In genomic region chr3:187918081-187918644, GRCh38 we compare ENCODE assay signal across 17 cellular contexts.
DNase-seq lines count a peak whose midpoint lies in the region; ATAC-seq lines count a peak whose summit lies in the region.
"Had no signal": no experiment of that assay in that cellular context is flagged by ENCODE, and none has a peak within 500 bp of the region (broad histone marks: within the 10 kb centered on the region; RNA-seq: fewer than 3 reads in every experiment).

No MANE protein-coding gene starts in this region.

- intact Hi-C loops in naive thymus-derived CD4-positive, alpha-beta T cell (cut with micrococcal nuclease) = loop anchor here (2.0 to 10.0 kb wide), 6 partner anchors 44 to 1407 kb away; partner anchors contain the start of gene LPP (in 1 of the 2)
- intact Hi-C loops in posterior vena cava (cut with DNase I) = no loop called here

- H3K36me3 Mint-ChIP-seq in T-helper 2 cell treated with Interferon-gamma antibody and Interleukin-4, amounts not matched to agents 5 μg/mL and 100 μg/mL, for 36 hours (ENCODE audit: low read depth) = peaks cover 3% of the 10 kb centered on the region
- peaks cover 6% of the 10 kb centered on the region for H3K36me3 Mint-ChIP-seq in activated CD4-positive, alpha-beta memory T cell treated with anti-CD3 and anti-CD28 coated beads, Interleukin-2, amount 10 ng/mL, durations not matched to agents 7 days and 5 days (ENCODE audit: low read depth)
- peaks cover 0 to 13% (median 0%) of the 10 kb centered on the region in 5 donors for H3K36me3 Mint-ChIP-seq in naive thymus-derived CD4-positive, alpha-beta T cell

- POLR2A ChIA-PET in activated CD4-positive, alpha-beta memory T cell treated with anti-CD3 and anti-CD28 coated beads, Interleukin-2, amount 10 ng/mL, durations not matched to agents 7 days and 5 days (lab: Charles Lee) = interaction anchor here (0.6 to 2.5 kb wide), 6 partner anchors 12 to 485 kb away, joined by 3 to 11 read pairs (median 4); no protein-coding TSS in a partner anchor
- POLR2A ChIA-PET in naive thymus-derived CD4-positive, alpha-beta T cell (lab: Charles Lee) = interaction anchor here (0.7 kb wide), 1 partner anchor 12 kb away, joined by 3 read pairs; no protein-coding TSS in a partner anchor

- no peak overlapping the region for H3K9ac ChIP-seq in HUES48 (ENCODE audit: low read depth, low read length)

- H3K4me1 ChIP-seq in HUES48 (ENCODE audit: control insufficient read depth, insufficient read depth, low read length) = peaks cover 42% of the 10 kb centered on the region
- H3K4me1 ChIP-seq in naive thymus-derived CD4-positive, alpha-beta T cell (ENCODE audit: control insufficient read depth in 2 of 2, insufficient read depth in 2 of 2, low read length in 2 of 2) = peaks cover 15 to 28% of the 10 kb centered on the region in 2 donors

- H3K4me3 Mint-ChIP-seq in T-helper 2 cell treated with Interferon-gamma antibody and Interleukin-4, amounts not matched to agents 5 μg/mL and 100 μg/mL, for 36 hours = peak overlapping the region; percentile 71
- no peak overlapping the region for H3K4me3 Mint-ChIP-seq in activated CD4-positive, alpha-beta memory T cell treated with anti-CD3 and anti-CD28 coated beads, Interleukin-2, amount 10 ng/mL, durations not matched to agents 7 days and 5 days
- H3K4me3 Mint-ChIP-seq in naive thymus-derived CD4-positive, alpha-beta T cell = peak overlapping the region in 7 of 10 donors; percentile 69 to 86 (median 81)

- no peak for ATAC-seq in naive thymus-derived CD4-positive, alpha-beta T cell
- ATAC-seq: sciatic nerve had no signal

- H3K27ac ChIP-seq in HUES48 (ENCODE audit: low read depth, low read length) = no peak overlapping the region
- H3K27ac ChIP-seq in naive thymus-derived CD4-positive, alpha-beta T cell (ENCODE audit: low read depth, low read length) = no peak overlapping the region
- H3K27ac ChIP-seq: transverse colon had no signal

- H3K27me3 Mint-ChIP-seq in T-helper 2 cell treated with Interferon-gamma antibody and Interleukin-4, amounts not matched to agents 5 μg/mL and 100 μg/mL, for 36 hours (ENCODE audit: low read depth) = peaks cover 8% of the 10 kb centered on the region
- H3K27me3 Mint-ChIP-seq in activated CD4-positive, alpha-beta memory T cell treated with anti-CD3 and anti-CD28 coated beads, Interleukin-2, amount 10 ng/mL, durations not matched to agents 7 days and 5 days = peaks cover 17% of the 10 kb centered on the region
- peaks cover 0 to 10% (median 0%) of the 10 kb centered on the region in 5 donors for H3K27me3 Mint-ChIP-seq in naive thymus-derived CD4-positive, alpha-beta T cell

- no peak for DNase-seq in T-helper 2 cell treated with Interferon-gamma antibody and Interleukin-4, amounts not matched to agents 5 μg/mL and 100 μg/mL, for 36 hours (ENCODE audit: low spot score)
- DNase-seq in T-helper 2 cell (no peak), posterior vena cava (ENCODE audit: low spot score) (no peak), AG20443 (ENCODE audit: low spot score) (no peak)
- no peak for DNase-seq in activated CD4-positive, alpha-beta memory T cell treated with anti-CD3 and anti-CD28 coated beads, Interleukin-2, amount 10 ng/mL, durations not matched to agents 7 days and 5 days
- no peak for DNase-seq in naive thymus-derived CD4-positive, alpha-beta T cell
- DNase-seq in stimulated activated CD4-positive, alpha-beta T cell treated with anti-CD3 and anti-CD28 coated beads, Interleukin-15, amount 100 ng/mL, for 24 hours = no peak
- DNase-seq: 8988T, dermis blood vessel endothelial cell, glutamatergic neuron, kidney, NCI-H2081 treated with DMSO at 0.1 percent for 48 hours, NCI-H526, nucleus accumbens, transverse colon had no signal

- no peaks in the 10 kb centered on the region for H3K9me3 Mint-ChIP-seq in T-helper 2 cell treated with Interferon-gamma antibody and Interleukin-4, amounts not matched to agents 5 μg/mL and 100 μg/mL, for 36 hours
- no peaks in the 10 kb centered on the region for H3K9me3 Mint-ChIP-seq in activated CD4-positive, alpha-beta memory T cell treated with anti-CD3 and anti-CD28 coated beads, Interleukin-2, amount 10 ng/mL, durations not matched to agents 7 days and 5 days
- H3K9me3 Mint-ChIP-seq in naive thymus-derived CD4-positive, alpha-beta T cell = peaks cover 0 to 2% (median 0%) of the 10 kb centered on the region in 11 donors

- H3K9me3 ChIP-seq in HUES48 (ENCODE audit: control insufficient read depth, insufficient read depth, low read length) = no peaks in the 10 kb centered on the region
- no peaks in the 10 kb centered on the region for H3K9me3 ChIP-seq in naive thymus-derived CD4-positive, alpha-beta T cell (ENCODE audit: control insufficient read depth in 2 of 3, low read length in 3 of 3)
- H3K9me3 ChIP-seq: transverse colon had no signal

- peaks cover 63% of the 10 kb centered on the region for H3K4me1 Mint-ChIP-seq in T-helper 2 cell treated with Interferon-gamma antibody and Interleukin-4, amounts not matched to agents 5 μg/mL and 100 μg/mL, for 36 hours (ENCODE audit: low read depth)
- peaks cover 65% of the 10 kb centered on the region for H3K4me1 Mint-ChIP-seq in activated CD4-positive, alpha-beta memory T cell treated with anti-CD3 and anti-CD28 coated beads, Interleukin-2, amount 10 ng/mL, durations not matched to agents 7 days and 5 days
- H3K4me1 Mint-ChIP-seq in naive thymus-derived CD4-positive, alpha-beta T cell = peaks cover 31 to 81% (median 50%) of the 10 kb centered on the region in 7 donors

- H3K4me3 ChIP-seq in HUES48 (ENCODE audit: low read depth, low read length) = peak overlapping the region; percentile 1
- peak overlapping the region; percentile 48 for H3K4me3 ChIP-seq in naive thymus-derived CD4-positive, alpha-beta T cell (ENCODE audit: low read length)
- H3K4me3 ChIP-seq: transverse colon had no signal

- H3K27ac Mint-ChIP-seq in T-helper 2 cell treated with Interferon-gamma antibody and Interleukin-4, amounts not matched to agents 5 μg/mL and 100 μg/mL, for 36 hours = peak overlapping the region; percentile 90
- peak overlapping the region; percentile 84 for H3K27ac Mint-ChIP-seq in activated CD4-positive, alpha-beta memory T cell treated with anti-CD3 and anti-CD28 coated beads, Interleukin-2, amount 10 ng/mL, durations not matched to agents 7 days and 5 days
- H3K27ac Mint-ChIP-seq in naive thymus-derived CD4-positive, alpha-beta T cell = peak overlapping the region in 7 of 9 donors; percentile 58 to 94 (median 90)

- CTCF ChIA-PET in activated CD4-positive, alpha-beta memory T cell treated with anti-CD3 and anti-CD28 coated beads, Interleukin-2, amount 10 ng/mL, durations not matched to agents 7 days and 5 days (lab: Charles Lee) = interaction anchor here (0.7 to 1.1 kb wide), 7 partner anchors 11 to 178 kb away, joined by 3 to 4 read pairs (median 3); no protein-coding TSS in a partner anchor
- CTCF ChIA-PET in naive thymus-derived CD4-positive, alpha-beta T cell (lab: Charles Lee) = interaction anchor here (1.2 kb wide), 1 partner anchor 58 kb away, joined by 3 read pairs; no protein-coding TSS in a partner anchor

- no peaks in the 10 kb centered on the region for H3K27me3 ChIP-seq in HUES48 (ENCODE audit: control insufficient read depth, insufficient read depth, low read length)
- H3K27me3 ChIP-seq in naive thymus-derived CD4-positive, alpha-beta T cell (ENCODE audit: control insufficient read depth in 2 of 2, insufficient read depth in 2 of 2, low read length in 2 of 2) = no peaks in the 10 kb centered on the region
- H3K27me3 ChIP-seq: transverse colon had no signal

- no peaks in the 10 kb centered on the region for H3K36me3 ChIP-seq in HUES48 (ENCODE audit: control insufficient read depth, insufficient read depth, low read length)
- no peaks in the 10 kb centered on the region for H3K36me3 ChIP-seq in naive thymus-derived CD4-positive, alpha-beta T cell (ENCODE audit: control insufficient read depth in 2 of 3, insufficient read depth in 3 of 3, low read length in 3 of 3)
- H3K36me3 ChIP-seq: transverse colon had no signal

Comparison
In these comparisons a context has a peak if more than half of its experiments do, and no peak if none do; other contexts are left out.
1. intact Hi-C loops: an anchor here in naive thymus-derived CD4-positive, alpha-beta T cell (2.0 to 10.0 kb wide); none called in posterior vena cava.